22 cellular contexts compared by ENCODE assay signal in the genomic region with DNA sequence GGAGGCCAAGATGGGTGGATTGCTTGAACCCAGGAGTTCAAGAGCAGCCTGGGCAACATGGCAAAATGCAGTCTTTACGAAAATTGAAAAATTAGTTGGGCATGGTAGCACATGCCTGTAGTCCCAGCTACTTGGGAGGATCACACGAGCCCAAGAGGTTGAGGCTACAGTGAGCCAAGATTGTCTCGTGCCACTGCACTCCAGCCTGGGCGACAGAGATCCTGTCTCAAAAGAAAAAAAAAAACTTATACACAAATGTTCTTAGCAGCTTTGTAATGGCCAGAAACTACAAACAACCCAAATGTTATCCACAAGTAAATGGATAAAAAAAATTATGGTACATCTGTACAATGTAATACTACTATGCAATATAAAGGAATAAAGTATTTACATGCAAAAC. TPM values are rescaled to one million over a fixed set of nuclear protein-coding genes. Genes with fewer than 3 reads are reported as not detected.
DNase-seq lines count a peak whose midpoint lies in the region; ATAC-seq and TF ChIP-seq lines count a peak whose summit lies in the region.
"Had no signal": no experiment of that assay in that cellular context is flagged by ENCODE, and none has a peak within 500 bp of the region (broad histone marks: within the 10 kb centered on the region; RNA-seq: fewer than 3 reads in every experiment).

No MANE protein-coding gene starts in this region.

- no peak overlapping the region for H2BK120ac ChIP-seq in neuronal stem cell (ENCODE audit: low read depth, low read length)

- no peak overlapping the region for H3K4me3 Mint-ChIP-seq in dendritic cell treated with granulocyte-macrophage colony-stimulating factor and Interleukin-4, amounts not matched to agents 40 ng/mL and 50 ng/mL, for 4 days
- H3K4me3 Mint-ChIP-seq: activated T-cell treated with anti-CD3 and anti-CD28 coated beads, Interleukin-2, amount 50 U/mL, for 4 hours; T-helper 17 cell had no signal

- no peak overlapping the region for H2BK12ac ChIP-seq in neuronal stem cell (ENCODE audit: low read length)

- DNase-seq in left ventricle myocardium superior: no peak
- no peak for DNase-seq in left cardiac atrium
- no peak for DNase-seq in tibial artery
- DNase-seq in H4 (ENCODE audit: low spot score): no peak
- no peak for DNase-seq in neuronal stem cell (ENCODE audit: low spot score)
- DNase-seq: activated gamma-delta T cell treated with Interleukin-2 at 50 U/mL for 16 hours; activated T-cell treated with anti-CD3 and anti-CD28 coated beads, Interleukin-2, amount 50 U/mL, for 4 hours; Caco-2; central memory CD4-positive, alpha-beta T cell; kidney; NCI-H1105; NCI-H1930; stimulated activated CD4-positive, alpha-beta T cell treated with anti-CD3 and anti-CD28 coated beads, Interleukin-12 subunit alpha, Interleukin-12 subunit beta, amount 100 ng/mL, for 4 hours; stimulated activated CD4-positive, alpha-beta T cell treated with anti-CD3 and anti-CD28 coated beads, Interleukin-4, amount 100 ng/mL, for 1 hour; T-helper 17 cell; upper lobe of right lung had no signal

- no peak overlapping the region for H4K8ac ChIP-seq in neuronal stem cell (ENCODE audit: low read depth, low read length)

- H3K9me3 ChIP-seq in Loucy (ENCODE audit: insufficient read depth, low read depth, low read length) (no peaks in the 10 kb centered on the region), tibial artery (no peaks in the 10 kb centered on the region), neuronal stem cell (replicated peaks in 1 of 2; ENCODE audit: control insufficient read depth in 2 of 2, insufficient read depth in 1 of 2, low read depth in 1 of 2, low read length in 2 of 2) (no peaks in the 10 kb centered on the region)
- H3K9me3 ChIP-seq: Caco-2, upper lobe of right lung had no signal

- H3K9ac ChIP-seq in Loucy (ENCODE audit: low read depth, low read length, poor library complexity, severe bottlenecking) (peak overlapping the region; percentile 72), neuronal stem cell (ENCODE audit: low read depth, low read length, poor library complexity) (no peak overlapping the region)

- WGBS in neuronal stem cell (ENCODE audit: extremely low coverage in 2 of 2, insufficient read length in 2 of 2, insufficient replicate concordance in 1 of 2), 2 donors: no CpG with 5 or more reads among the region's 4 CpGs

- peak overlapping the region; percentile 64 for H3K4me3 ChIP-seq in Loucy (ENCODE audit: low read length, poor library complexity, severe bottlenecking)
- H3K4me3 ChIP-seq in tibial artery: no peak overlapping the region
- no peak overlapping the region for H3K4me3 ChIP-seq in neuronal stem cell (ENCODE audit: low read length in 2 of 2)
- H3K4me3 ChIP-seq: SK-N-MC, upper lobe of right lung had no signal

- ATAC-seq in left ventricle myocardium superior (peak; percentile 38), left cardiac atrium (no peak), GM21528 (IDR thresholded peaks at IDR 0.05; ENCODE audit: low FRiP score, unreplicated experiment) (no peak)
- ATAC-seq: activated T-cell treated with anti-CD3 and anti-CD28 coated beads, Interleukin-2, amount 50 U/mL, for 4 hours; HCT116 had no signal

- H3K4me1 Mint-ChIP-seq in dendritic cell treated with granulocyte-macrophage colony-stimulating factor and Interleukin-4, amounts not matched to agents 40 ng/mL and 50 ng/mL, for 4 days (ENCODE audit: low read depth): peaks cover 44% of the 10 kb centered on the region

- H3F3A ChIP-seq in Loucy (ENCODE audit: low read depth): peaks cover 8% of the 10 kb centered on the region; the same call in 1 of the 2 replicates

- H3K9me3 Mint-ChIP-seq in dendritic cell treated with granulocyte-macrophage colony-stimulating factor and Interleukin-4, amounts not matched to agents 40 ng/mL and 50 ng/mL, for 4 days: no peaks in the 10 kb centered on the region
- H3K9me3 Mint-ChIP-seq: activated T-cell treated with anti-CD3 and anti-CD28 coated beads, Interleukin-2, amount 50 U/mL, for 4 hours had no signal

- no peak overlapping the region for H2AFZ ChIP-seq in Loucy (ENCODE audit: low read length)
- no peak overlapping the region for H2AFZ ChIP-seq in neuronal stem cell (ENCODE audit: low read length)

- H2AK5ac ChIP-seq in neuronal stem cell (ENCODE audit: low read depth, low read length): no peak overlapping the region

- no peak overlapping the region for H2BK15ac ChIP-seq in neuronal stem cell (ENCODE audit: low read length)

- H3K79me2 ChIP-seq in Loucy (ENCODE audit: insufficient read depth, low read length): peaks cover 94% of the 10 kb centered on the region

- H3K27ac ChIP-seq in tibial artery: peak overlapping the region; percentile 23 to 59
- no peak overlapping the region for H3K27ac ChIP-seq in neuronal stem cell (replicated peaks; ENCODE audit: low read length)
- H3K27ac ChIP-seq: SK-N-MC, upper lobe of right lung had no signal

- H3K4me1 ChIP-seq in Loucy (ENCODE audit: insufficient read depth, low read length, poor library complexity, severe bottlenecking): peaks cover 85% of the 10 kb centered on the region
- H3K4me1 ChIP-seq in tibial artery: peaks cover 0 to 87% (median 40%) of the 10 kb centered on the region in 4 donors
- H3K4me1 ChIP-seq in neuronal stem cell (ENCODE audit: control insufficient read depth in 2 of 2, insufficient read depth in 1 of 2, low read depth in 1 of 2, low read length in 2 of 2): peaks cover 2 to 3% of the 10 kb centered on the region in 2 donors

- H3K36me3 Mint-ChIP-seq in dendritic cell treated with granulocyte-macrophage colony-stimulating factor and Interleukin-4, amounts not matched to agents 40 ng/mL and 50 ng/mL, for 4 days (ENCODE audit: low read depth): peaks cover 55% of the 10 kb centered on the region

- H3K27me3 ChIP-seq in Loucy (ENCODE audit: insufficient read depth, low read length, poor library complexity, severe bottlenecking): no peaks in the 10 kb centered on the region
- no peaks in the 10 kb centered on the region for H3K27me3 ChIP-seq in tibial artery
- no peaks in the 10 kb centered on the region for H3K27me3 ChIP-seq in neuronal stem cell (ENCODE audit: control insufficient read depth in 3 of 3, insufficient read depth in 3 of 3, low read depth in 1 of 3, low read length in 3 of 3)
- H3K27me3 ChIP-seq: upper lobe of right lung had no signal

- no peak overlapping the region for H3K4ac ChIP-seq in neuronal stem cell (ENCODE audit: low read length)

- H3K4me2 ChIP-seq in Loucy (ENCODE audit: low read depth, low read length, poor library complexity, severe bottlenecking) (peak overlapping the region; percentile 66), neuronal stem cell (ENCODE audit: insufficient read depth, low read length, poor library complexity, severe bottlenecking) (no peak overlapping the region)

- H4K20me1 ChIP-seq in Loucy (ENCODE audit: insufficient read depth, low read length, poor library complexity, severe bottlenecking): peaks cover 36% of the 10 kb centered on the region

- peak overlapping the region; percentile 81 for H3K27ac Mint-ChIP-seq in dendritic cell treated with granulocyte-macrophage colony-stimulating factor and Interleukin-4, amounts not matched to agents 40 ng/mL and 50 ng/mL, for 4 days
- H3K27ac Mint-ChIP-seq: progenitor cell of endocrine pancreas, T-helper 17 cell had no signal

- no peak overlapping the region for H2BK5ac ChIP-seq in neuronal stem cell (ENCODE audit: low read length)

- H4K91ac ChIP-seq in neuronal stem cell (ENCODE audit: low read depth, low read length, poor library complexity): no peak overlapping the region

- no peak overlapping the region for H3K14ac ChIP-seq in neuronal stem cell (ENCODE audit: low read length)

- TF ChIP-seq CTCF in Loucy (conservative IDR thresholded peaks at IDR 0.05; ENCODE audit: low read length): no peak
- no peak for TF ChIP-seq CTCF in tibial artery (IDR thresholded peaks at IDR 0.05)

- no peak overlapping the region for H3K18ac ChIP-seq in neuronal stem cell (ENCODE audit: low read length)

- H3K23ac ChIP-seq in neuronal stem cell (ENCODE audit: low read depth, low read length, poor library complexity): no peak overlapping the region

- peaks cover 2% of the 10 kb centered on the region for H3K79me1 ChIP-seq in neuronal stem cell (ENCODE audit: low read depth, low read length)

- H3K9me2 ChIP-seq in Loucy (replicated peaks; ENCODE audit: low read depth, low read length): no peaks in the 10 kb centered on the region

- H3K36me3 ChIP-seq in Loucy (ENCODE audit: insufficient read depth, low read length) (peaks cover 43% of the 10 kb centered on the region), tibial artery (peaks cover 16 to 37% (median 17%) of the 10 kb centered on the region in 3 donors), neuronal stem cell (replicated peaks in 1 of 2; ENCODE audit: control insufficient read depth in 2 of 2, insufficient read depth in 2 of 2, low read length in 2 of 2) (peaks cover 6 to 65% of the 10 kb centered on the region in 2 donors)

- intact Hi-C loops in left ventricle myocardium superior (cut with micrococcal nuclease) (loop anchor here (10.0 kb wide), 1 partner anchor 54 kb away; no protein-coding TSS in a partner anchor), left cardiac atrium (cut with DNase I) (no loop called here), tibial artery (cut with DNase I; ENCODE audit: low total_unique reads) (no loop called here)
- intact Hi-C loops in dendritic cell treated with granulocyte-macrophage colony-stimulating factor and Interleukin-4, amounts not matched to agents 40 ng/mL and 50 ng/mL, for 4 days (cut with micrococcal nuclease): no loop called here

- H3K27me3 Mint-ChIP-seq in dendritic cell treated with granulocyte-macrophage colony-stimulating factor and Interleukin-4, amounts not matched to agents 40 ng/mL and 50 ng/mL, for 4 days: no peaks in the 10 kb centered on the region
- H3K27me3 Mint-ChIP-seq: progenitor cell of endocrine pancreas, T-helper 17 cell had no signal

RNA-seq across cellular contexts. Expression of gene NT5C2, which starts 12.6 kb away (rescaled TPM):
- 39.3 TPM for total RNA-seq in left ventricle myocardium superior
- 10 to 100 TPM; 38.9 to 45.0 TPM for total RNA-seq in left cardiac atrium
- total RNA-seq in H4 (2014; rRNA removed; shearing (Covaris generic)): 27.3 and 31.6 TPM in 2 replicates
- 62.7 TPM for polyA plus RNA-seq in neuronal stem cell (2013, experiment 1 of 2)
- 62.3 TPM for polyA plus RNA-seq in neuronal stem cell (2013, experiment 2 of 2)
